In genomic region chr17:77325537-77325825, GRCh38 we compare ENCODE assay signal across 8 cellular contexts.
DNase-seq lines count a peak whose midpoint lies in the region; ATAC-seq and TF ChIP-seq lines count a peak whose summit lies in the region.

No MANE protein-coding gene starts in this region.

- H3K27ac Mint-ChIP-seq in memory B cell, result peak overlapping the region; percentile 98

- no peaks in the 10 kb centered on the region for H3K36me3 Mint-ChIP-seq in memory B cell

- peaks cover 22% of the 10 kb centered on the region for H3K4me1 ChIP-seq in SJCRH30

- H3K4me3 ChIP-seq in GM06990 (replicated peaks; ENCODE audit: low read depth, low read length), result peak overlapping the region; percentile 5; the same call in 1 of the 2 replicates
- no peak overlapping the region for H3K4me3 ChIP-seq in SJCRH30

- H3K27me3 ChIP-seq in GM06990 (replicated peaks; ENCODE audit: control insufficient read depth, insufficient read depth, low read length) (no peaks in the 10 kb centered on the region), SJCRH30 (no peaks in the 10 kb centered on the region)

- ATAC-seq in GM21576 (IDR thresholded peaks at IDR 0.05; ENCODE audit: unreplicated experiment) (peak; percentile 13), memory B cell (ENCODE audit: low read depth) (peak; percentile 11)

- peaks cover 2% of the 10 kb centered on the region; the same call in 1 of the 2 replicates for H3K36me3 ChIP-seq in GM06990 (ENCODE audit: control insufficient read depth, insufficient read depth, low read length)
- H3K36me3 ChIP-seq in SJCRH30, result no peaks in the 10 kb centered on the region

- H3K4me1 Mint-ChIP-seq in memory B cell, result peaks cover 55% of the 10 kb centered on the region

- in situ Hi-C loops in KBM-7 (cut with MboI; ENCODE audit: low pct_unique_long_range_greater_than_20kb, low sequenced_read_pairs), result no loop called here

- TF ChIP-seq CTCF in GM06990 (IDR thresholded peaks at IDR 0.05; ENCODE audit: insufficient read depth, low read length, poor library complexity, severe bottlenecking) (no peak), RWPE1 (conservative IDR thresholded peaks at IDR 0.05; ENCODE audit: low read depth) (no peak)

- no peaks in the 10 kb centered on the region for H3K9me3 ChIP-seq in SJCRH30 (replicated peaks)

- no peaks in the 10 kb centered on the region for H3K9me3 Mint-ChIP-seq in memory B cell

- DNase-seq in GM06990 (ENCODE audit: extremely low read depth, insufficient read length) (no peak), RWPE1 (ENCODE audit: low spot score) (no peak), memory B cell (ENCODE audit: low spot score in 2 of 2) (no peak), DMS153 treated with DMSO at 0.1 percent for 48 hours (lab: John Stamatoyannopoulos, UW; ENCODE audit: unreplicated experiment) (no peak), NCI-H446 (lab: John Stamatoyannopoulos, UW) (no peak), KBM-7 (no peak), SJCRH30 (no peak)

- POLR2A ChIA-PET in RWPE1 (lab: Yijun Ruan, JAX; ENCODE audit: low non-redundant PET), result no interaction called here

- H3K27ac ChIP-seq in RWPE1 (peak overlapping the region; percentile 100), SJCRH30 (no peak overlapping the region)

- H3K4me3 Mint-ChIP-seq in memory B cell, result peak overlapping the region; percentile 90

- CTCF ChIA-PET in RWPE1 (lab: Yijun Ruan, JAX), result interaction anchor here (0.6 to 1.4 kb wide), 4 partner anchors 15 to 257 kb away, joined by 3 to 5 read pairs (median 4); no protein-coding TSS in a partner anchor

- no peaks in the 10 kb centered on the region for H3K27me3 Mint-ChIP-seq in memory B cell
